In genomic region chr7:100852048-100852872, GRCh38 we compare ENCODE assay signal across 1 cellular context.
TF ChIP-seq lines count a peak whose summit lies in the region.

Gene SLC12A9 (plus strand): TSS chr7:100852713. CDS start chr7:100854198, 1,485 bp downstream.

TF ChIP-seq in K562, 482 proteins besides CTCF, POLR2A, EP300 and RAD21 (continued from another document and continues in another):
- TF ChIP-seq, protein P1, sequence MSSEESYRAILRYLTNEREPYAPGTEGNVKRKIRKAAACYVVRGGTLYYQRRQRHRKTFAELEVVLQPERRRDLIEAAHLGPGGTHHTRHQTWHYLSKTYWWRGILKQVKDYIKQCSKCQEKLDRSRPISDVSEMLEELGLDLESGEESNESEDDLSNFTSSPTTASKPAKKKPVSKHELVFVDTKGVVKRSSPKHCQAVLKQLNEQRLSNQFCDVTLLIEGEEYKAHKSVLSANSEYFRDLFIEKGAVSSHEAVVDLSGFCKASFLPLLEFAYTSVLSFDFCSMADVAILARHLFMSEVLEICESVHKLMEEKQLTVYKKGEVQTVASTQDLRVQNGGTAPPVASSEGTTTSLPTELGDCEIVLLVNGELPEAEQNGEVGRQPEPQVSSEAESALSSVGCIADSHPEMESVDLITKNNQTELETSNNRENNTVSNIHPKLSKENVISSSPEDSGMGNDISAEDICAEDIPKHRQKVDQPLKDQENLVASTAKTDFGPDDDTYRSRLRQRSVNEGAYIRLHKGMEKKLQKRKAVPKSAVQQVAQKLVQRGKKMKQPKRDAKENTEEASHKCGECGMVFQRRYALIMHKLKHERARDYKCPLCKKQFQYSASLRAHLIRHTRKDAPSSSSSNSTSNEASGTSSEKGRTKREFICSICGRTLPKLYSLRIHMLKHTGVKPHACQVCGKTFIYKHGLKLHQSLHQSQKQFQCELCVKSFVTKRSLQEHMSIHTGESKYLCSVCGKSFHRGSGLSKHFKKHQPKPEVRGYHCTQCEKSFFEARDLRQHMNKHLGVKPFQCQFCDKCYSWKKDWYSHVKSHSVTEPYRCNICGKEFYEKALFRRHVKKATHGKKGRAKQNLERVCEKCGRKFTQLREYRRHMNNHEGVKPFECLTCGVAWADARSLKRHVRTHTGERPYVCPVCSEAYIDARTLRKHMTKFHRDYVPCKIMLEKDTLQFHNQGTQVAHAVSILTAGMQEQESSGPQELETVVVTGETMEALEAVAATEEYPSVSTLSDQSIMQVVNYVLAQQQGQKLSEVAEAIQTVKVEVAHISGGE (CRISPR knock-in tag; IDR thresholded peaks at IDR 0.05) = no peak
- no peak for TF ChIP-seq ZNF586 (CRISPR knock-in tag; conservative IDR thresholded peaks at IDR 0.05)
- TF ChIP-seq ETV1 (tag; conservative IDR thresholded peaks at IDR 0.05; ENCODE audit: low read depth) = no peak; the same call in 1 of the 2 replicates
- TF ChIP-seq ZNF212 (CRISPR knock-in tag; IDR thresholded peaks at IDR 0.05) = no peak
- TF ChIP-seq, protein P2, sequence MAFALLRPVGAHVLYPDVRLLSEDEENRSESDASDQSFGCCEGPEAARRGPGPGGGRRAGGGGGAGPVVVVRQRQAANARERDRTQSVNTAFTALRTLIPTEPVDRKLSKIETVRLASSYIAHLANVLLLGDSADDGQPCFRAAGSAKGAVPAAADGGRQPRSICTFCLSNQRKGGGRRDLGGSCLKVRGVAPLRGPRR (CRISPR knock-in tag; IDR thresholded peaks at IDR 0.05) = no peak
- TF ChIP-seq TAF15 (IDR thresholded peaks at IDR 0.05; ENCODE audit: low read depth, low read length) = no peak
- TF ChIP-seq NCOA4 (IDR thresholded peaks at IDR 0.05; ENCODE audit: partially characterized antibody) = no peak
- no peak for TF ChIP-seq ZNF3 (CRISPR knock-in tag; IDR thresholded peaks at IDR 0.05)
- TF ChIP-seq BRF2 (IDR thresholded peaks at IDR 0.05; ENCODE audit: borderline replicate concordance, insufficient read depth, insufficient read length) = no peak
- peak; percentile 93 for TF ChIP-seq MGA (IDR thresholded peaks at IDR 0.05)
- no peak for TF ChIP-seq E2F4 (CRISPR knock-in tag; IDR thresholded peaks at IDR 0.05; ENCODE audit: low read depth)
- no peak for TF ChIP-seq CREBBP (IDR thresholded peaks at IDR 0.05; ENCODE audit: low read depth, low read length)
- peak; percentile 91 for TF ChIP-seq ZBTB49 (CRISPR knock-in tag; IDR thresholded peaks at IDR 0.05; ENCODE audit: borderline replicate concordance)
- TF ChIP-seq ATF7 (IDR thresholded peaks at IDR 0.05) = peak; percentile 68
- no peak for TF ChIP-seq ZFP36 (IDR thresholded peaks at IDR 0.05; ENCODE audit: low read depth, low read length, partially characterized antibody)
- TF ChIP-seq POU5F1 (IDR thresholded peaks at IDR 0.05; ENCODE audit: borderline replicate concordance, low read depth, low read length, partially characterized antibody) = no peak
- TF ChIP-seq KLF13 (tag; IDR thresholded peaks at IDR 0.05; ENCODE audit: borderline replicate concordance, low read depth) = peak; percentile 99
- TF ChIP-seq RREB1 (CRISPR knock-in tag; IDR thresholded peaks at IDR 0.05) = no peak; the same call in 1 of the 2 replicates
- TF ChIP-seq ESRRA (IDR thresholded peaks at IDR 0.05; ENCODE audit: borderline replicate concordance, low read depth) = no peak
- peak; percentile 81 for TF ChIP-seq CXXC5 (CRISPR knock-in tag; IDR thresholded peaks at IDR 0.05)
